In the genomic region with DNA sequence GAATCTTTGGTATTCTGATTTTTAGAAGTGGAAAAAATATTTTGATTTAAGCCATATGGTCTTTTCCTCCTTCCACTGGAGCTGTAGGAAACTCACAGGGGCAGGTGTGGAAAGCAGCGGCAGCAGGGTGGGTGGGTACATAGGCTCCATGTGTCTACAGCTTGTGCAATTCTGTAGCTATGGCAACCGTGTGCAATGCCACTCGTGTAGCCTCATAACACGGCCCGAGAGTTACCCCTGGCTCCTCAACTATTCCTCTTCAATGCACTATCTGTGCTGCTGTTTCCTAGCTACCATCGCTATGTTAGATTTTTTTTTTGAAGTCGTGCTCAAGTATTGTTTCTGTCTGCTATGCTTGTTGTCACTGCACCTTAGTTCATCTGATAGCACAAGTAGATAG, we compare ENCODE assay signal across 20 cellular contexts. TPM values are rescaled to one million over a fixed set of nuclear protein-coding genes. Genes with fewer than 3 reads are reported as not detected.
A peak's percentile ranks its signal among the peaks of the same experiment; 100 is the strongest.
DNase-seq lines count a peak whose midpoint lies in the region; ATAC-seq, FAIRE-seq and TF ChIP-seq lines count a peak whose summit lies in the region.
"Had no signal": no experiment of that assay in that cellular context is flagged by ENCODE, and none has a peak within 500 bp of the region (broad histone marks: within the 10 kb centered on the region; RNA-seq: fewer than 3 reads in every experiment).

No MANE protein-coding gene starts in this region.

- peaks cover 37% of the 10 kb centered on the region for H3K27me3 Mint-ChIP-seq in activated CD4-positive, alpha-beta memory T cell treated with anti-CD3 and anti-CD28 coated beads, Interleukin-2, amount 10 ng/mL, durations not matched to agents 7 days and 5 days

- POLR2A ChIA-PET in activated CD4-positive, alpha-beta memory T cell treated with anti-CD3 and anti-CD28 coated beads, Interleukin-2, amount 10 ng/mL, durations not matched to agents 7 days and 5 days (lab: Charles Lee) = no interaction called here

- no peaks in the 10 kb centered on the region for H3K36me3 Mint-ChIP-seq in activated CD4-positive, alpha-beta memory T cell treated with anti-CD3 and anti-CD28 coated beads, Interleukin-2, amount 10 ng/mL, durations not matched to agents 7 days and 5 days (ENCODE audit: low read depth)

- no peaks in the 10 kb centered on the region for H3K9me3 Mint-ChIP-seq in activated CD4-positive, alpha-beta memory T cell treated with anti-CD3 and anti-CD28 coated beads, Interleukin-2, amount 10 ng/mL, durations not matched to agents 7 days and 5 days
- H3K9me3 Mint-ChIP-seq: activated CD4-positive, alpha-beta T cell treated with anti-CD3 and anti-CD28 coated beads, Interleukin-2, amount 10 ng/mL, durations not matched to agents 7 days and 5 days; activated naive CD4-positive, alpha-beta T cell treated with anti-CD3 and anti-CD28 coated beads, Interleukin-2, amount 50 U/mL, for 72 hours had no signal

- H3K27ac ChIP-seq in dorsolateral prefrontal cortex = no peak overlapping the region
- H3K27ac ChIP-seq: breast epithelium, left ventricle myocardium inferior had no signal

- H3K4me1 Mint-ChIP-seq in activated CD4-positive, alpha-beta memory T cell treated with anti-CD3 and anti-CD28 coated beads, Interleukin-2, amount 10 ng/mL, durations not matched to agents 7 days and 5 days = no peaks in the 10 kb centered on the region
- H3K4me1 Mint-ChIP-seq: activated CD4-positive, alpha-beta T cell treated with anti-CD3 and anti-CD28 coated beads, Interleukin-2, amount 10 ng/mL, durations not matched to agents 7 days and 5 days had no signal

- intact Hi-C loops in dorsolateral prefrontal cortex (cut with DNase I) (no loop called here), sciatic nerve (cut with DNase I) (no loop called here)

- CTCF ChIA-PET in activated CD4-positive, alpha-beta memory T cell treated with anti-CD3 and anti-CD28 coated beads, Interleukin-2, amount 10 ng/mL, durations not matched to agents 7 days and 5 days (lab: Charles Lee) = interaction anchor here (0.9 kb wide), 1 partner anchor 13 kb away, joined by 3 read pairs; no protein-coding TSS in a partner anchor

- TF ChIP-seq CTCF in dorsolateral prefrontal cortex (IDR thresholded peaks at IDR 0.05 in 54 of 56, conservative IDR thresholded peaks at IDR 0.05 in 2 of 56; ENCODE audit: low read depth in 1 of 56, partially characterized antibody in 56 of 56) = no peak
- TF ChIP-seq CTCF in D721Med (IDR thresholded peaks at IDR 0.05; ENCODE audit: insufficient read depth, missing control alignments) = no peak

- no peak overlapping the region for H3K27ac Mint-ChIP-seq in activated CD4-positive, alpha-beta memory T cell treated with anti-CD3 and anti-CD28 coated beads, Interleukin-2, amount 10 ng/mL, durations not matched to agents 7 days and 5 days
- H3K27ac Mint-ChIP-seq: activated CD4-positive, alpha-beta T cell treated with anti-CD3 and anti-CD28 coated beads, Interleukin-2, amount 10 ng/mL, durations not matched to agents 7 days and 5 days; activated naive CD4-positive, alpha-beta T cell treated with anti-CD3 and anti-CD28 coated beads, Interleukin-2, amount 50 U/mL, for 72 hours had no signal

- no peak for FAIRE-seq in D721Med (lab: Jason Lieb, UNC)
- FAIRE-seq: frontal cortex, HepG2, TTC549 had no signal

- no peaks in the 10 kb centered on the region for H3K27me3 ChIP-seq in dorsolateral prefrontal cortex
- H3K27me3 ChIP-seq: breast epithelium had no signal

- ATAC-seq in sciatic nerve = peak; percentile 68
- ATAC-seq: activated naive CD4-positive, alpha-beta T cell treated with anti-CD3 and anti-CD28 coated beads, Interleukin-2, amount 50 U/mL, for 72 hours; HepG2; PC-3 had no signal

- peak overlapping the region in 3 of 59 donors; percentile 3 to 15 (median 15) for H3K4me3 ChIP-seq in dorsolateral prefrontal cortex
- H3K4me3 ChIP-seq: breast epithelium, left ventricle myocardium inferior had no signal

- DNase-seq in NCI-H2227 (lab: John Stamatoyannopoulos, UW; ENCODE audit: unreplicated experiment) = peak; percentile 32
- no peak for DNase-seq in NCI-H2227 treated with DMSO at 0.1 percent for 48 hours (lab: John Stamatoyannopoulos, UW)
- DNase-seq in NCI-H69 (lab: John Stamatoyannopoulos, UW) = peak; percentile 15
- DNase-seq in dorsolateral prefrontal cortex = peak in 7 of 10 donors; percentile 13 to 54 (median 47)
- no peak for DNase-seq in sciatic nerve (ENCODE audit: low spot score)
- no peak for DNase-seq in D721Med (ENCODE audit: insufficient read length, low spot score)
- no peak for DNase-seq in activated CD4-positive, alpha-beta memory T cell treated with anti-CD3 and anti-CD28 coated beads, Interleukin-2, amount 10 ng/mL, durations not matched to agents 7 days and 5 days
- no peak for DNase-seq in SHP77 treated with DMSO at 0.1 percent for 48 hours (lab: John Stamatoyannopoulos, UW)
- DNase-seq: activated CD4-positive, alpha-beta T cell treated with anti-CD3 and anti-CD28 coated beads, Interleukin-2, amount 10 ng/mL, durations not matched to agents 7 days and 5 days; left ventricle myocardium inferior; MM.1S; NCI-H226; PC-3; SK-N-SH; stimulated activated CD4-positive, alpha-beta T cell treated with anti-CD3 and anti-CD28 coated beads, Interleukin-4, amount 100 ng/mL, for 24 hours had no signal

- no peak overlapping the region for H3K4me3 Mint-ChIP-seq in activated CD4-positive, alpha-beta memory T cell treated with anti-CD3 and anti-CD28 coated beads, Interleukin-2, amount 10 ng/mL, durations not matched to agents 7 days and 5 days
- H3K4me3 Mint-ChIP-seq: activated CD4-positive, alpha-beta T cell treated with anti-CD3 and anti-CD28 coated beads, Interleukin-2, amount 10 ng/mL, durations not matched to agents 7 days and 5 days had no signal

RNA-seq across cellular contexts. Expression of gene TANC2, which starts 32.0 kb away (rescaled TPM):
- total RNA-seq in dorsolateral prefrontal cortex = 100 to 1,000 TPM; 127 to 286 (median 201) TPM
- 82.9 TPM for total RNA-seq in sciatic nerve
- total RNA-seq in activated CD4-positive, alpha-beta memory T cell treated with anti-CD3 and anti-CD28 coated beads, Interleukin-2, amount 10 ng/mL, durations not matched to agents 7 days and 5 days = 10 to 100 TPM in 1 of 2 experiments, 1 to 10 TPM in 1; 9.0 to 10.6 TPM

Comparison
In these comparisons a context has a peak if more than half of its experiments do, and no peak if none do; other contexts are left out.
1. DNase-seq: peak in NCI-H2227 (single experiment), NCI-H69 (single experiment) and dorsolateral prefrontal cortex (7 of 10); none in NCI-H2227 treated with DMSO at 0.1 percent for 48 hours (single experiment), sciatic nerve (single experiment), D721Med (single experiment), activated CD4-positive, alpha-beta memory T cell treated with anti-CD3 and anti-CD28 coated beads, Interleukin-2, amount 10 ng/mL, durations not matched to agents 7 days and 5 days (single experiment) and SHP77 treated with DMSO at 0.1 percent for 48 hours (single experiment).